Comparison of ENCODE assay signal across 11 cellular contexts in genomic region chr10:13769926-13770325, GRCh38.
A peak's percentile ranks its signal among the peaks of the same experiment; 100 is the strongest.
DNase-seq lines count a peak whose midpoint lies in the region; ATAC-seq and TF ChIP-seq lines count a peak whose summit lies in the region.
"Had no signal": no experiment of that assay in that cellular context is flagged by ENCODE, and none has a peak within 500 bp of the region (broad histone marks: within the 10 kb centered on the region; RNA-seq: fewer than 3 reads in every experiment).

No MANE protein-coding gene starts in this region.

- H3K9me3 ChIP-seq in BLaER1 treated with 17β-estradiol and CSF1 and Interleukin-3, amounts not matched to agents 10 nM and 100 nM (replicated peaks in 1 of 11) = no peaks in the 10 kb centered on the region
- no peaks in the 10 kb centered on the region for H3K9me3 ChIP-seq in esophagus muscularis mucosa

- no peaks in the 10 kb centered on the region for H3K27me3 ChIP-seq in BLaER1 treated with 17β-estradiol and CSF1 and Interleukin-3, amounts not matched to agents 10 nM and 100 nM
- no peaks in the 10 kb centered on the region for H3K27me3 ChIP-seq in esophagus muscularis mucosa

- intact Hi-C loops in esophagus muscularis mucosa (cut with DNase I) = no loop called here

- H3K9ac ChIP-seq in BLaER1 treated with 17β-estradiol and CSF1 and Interleukin-3, amounts not matched to agents 10 nM and 100 nM = peak overlapping the region in 3 of 11 experiments; percentile 7 to 57 (median 43); a peak in 5 of 22 replicates

- peak; percentile 80 for DNase-seq in NCI-H526 treated with DMSO at 0.1 percent for 48 hours (lab: John Stamatoyannopoulos, UW)
- DNase-seq in esophagus muscularis mucosa (ENCODE audit: extremely low spot score) = no peak
- no peak for DNase-seq in stimulated activated CD4-positive, alpha-beta T cell treated with anti-CD3 and anti-CD28 coated beads, Interleukin-12 subunit alpha, Interleukin-12 subunit beta, amount 100 ng/mL, for 4 hours
- DNase-seq: amygdala, NCI-H345, SW 1271 had no signal

- H3K4me2 ChIP-seq in BLaER1 treated with 17β-estradiol and CSF1 and Interleukin-3, amounts not matched to agents 10 nM and 100 nM = peak overlapping the region; percentile 51 to 89 (median 71)

- TF ChIP-seq EP300 in esophagus muscularis mucosa (IDR thresholded peaks at IDR 0.05) = no peak

- peak; percentile 54 for ATAC-seq in GM21825 (IDR thresholded peaks at IDR 0.05; ENCODE audit: unreplicated experiment)
- ATAC-seq in esophagus mucosa = peak; percentile 83
- ATAC-seq in GM18909 (IDR thresholded peaks at IDR 0.05; ENCODE audit: poor library complexity, unreplicated experiment) = no peak
- ATAC-seq in HG03342 (IDR thresholded peaks at IDR 0.05; ENCODE audit: unreplicated experiment) = no peak

- H3K4me3 ChIP-seq in BLaER1 treated with 17β-estradiol and CSF1 and Interleukin-3, amounts not matched to agents 10 nM and 100 nM = peak overlapping the region in 1 of 10 experiments; percentile 38; a peak in 1 of 20 replicates
- no peak overlapping the region for H3K4me3 ChIP-seq in esophagus muscularis mucosa

- H4K20me1 ChIP-seq in BLaER1 treated with 17β-estradiol and CSF1 and Interleukin-3, amounts not matched to agents 10 nM and 100 nM = no peaks in the 10 kb centered on the region

- peak overlapping the region in 9 of 11 experiments; percentile 19 to 76 (median 49); a peak in 15 of 22 replicates for H3K27ac ChIP-seq in BLaER1 treated with 17β-estradiol and CSF1 and Interleukin-3, amounts not matched to agents 10 nM and 100 nM
- H3K27ac ChIP-seq in esophagus muscularis mucosa (replicated peaks in 1 of 4) = no peak overlapping the region

- H3K4me1 ChIP-seq in BLaER1 treated with 17β-estradiol and CSF1 and Interleukin-3, amounts not matched to agents 10 nM and 100 nM = peaks cover 14 to 48% (median 19%) of the 10 kb centered on the region in 10 experiments
- peaks cover 0 to 11% (median 6%) of the 10 kb centered on the region in 4 donors for H3K4me1 ChIP-seq in esophagus muscularis mucosa

- WGBS in esophagus muscularis mucosa = 92% methylated on average over 8 of the region's 8 CpGs

- no peak for TF ChIP-seq POLR2A in esophagus muscularis mucosa (IDR thresholded peaks at IDR 0.05; ENCODE audit: low read depth)

- TF ChIP-seq CTCF in esophagus muscularis mucosa (IDR thresholded peaks at IDR 0.05) = no peak

- no peaks in the 10 kb centered on the region for H3K36me3 ChIP-seq in BLaER1 treated with 17β-estradiol and CSF1 and Interleukin-3, amounts not matched to agents 10 nM and 100 nM
- H3K36me3 ChIP-seq in esophagus muscularis mucosa = peaks cover 0 to 10% (median 0%) of the 10 kb centered on the region in 4 donors

Comparison
In these comparisons a context has a peak if more than half of its experiments do, and no peak if none do; other contexts are left out.
1. H3K27ac ChIP-seq: peak in BLaER1 treated with 17β-estradiol and CSF1 and Interleukin-3, amounts not matched to agents 10 nM and 100 nM (9 of 11); none in esophagus muscularis mucosa (0 of 4).
2. ATAC-seq: peak in GM21825 (single experiment) and esophagus mucosa (single experiment); none in GM18909 (single experiment) and HG03342 (single experiment).